8 cellular contexts compared by ENCODE assay signal in the genomic region with DNA sequence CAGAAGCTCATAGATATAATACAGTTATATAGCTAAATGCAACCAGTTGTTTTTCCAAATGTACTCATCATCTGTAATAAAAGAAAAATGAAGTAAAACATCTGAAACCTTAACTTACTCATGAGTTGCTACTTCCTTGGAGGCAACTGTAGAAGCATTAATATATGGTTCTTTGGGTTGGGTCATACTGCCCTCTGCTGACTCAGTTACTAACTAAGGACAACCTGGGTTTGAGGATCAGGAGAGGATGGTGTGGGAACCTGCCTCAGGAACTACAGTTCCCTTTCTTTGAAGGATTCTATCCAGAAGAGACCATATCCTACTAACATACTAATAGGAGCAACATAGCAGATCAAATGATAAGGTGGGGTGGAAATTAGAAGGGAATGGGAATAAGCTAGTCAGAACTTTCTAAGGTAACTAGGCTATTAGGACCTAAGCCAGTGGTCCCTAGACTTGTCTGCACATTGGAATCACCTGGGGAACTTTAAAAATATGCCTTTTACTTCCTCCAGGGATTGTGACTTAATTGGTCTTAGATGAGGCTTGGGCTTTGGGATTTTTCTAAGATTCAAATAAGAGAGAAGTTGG. TPM values are rescaled to one million over a fixed set of nuclear protein-coding genes. Genes with fewer than 3 reads are reported as not detected.
DNase-seq lines count a peak whose midpoint lies in the region; ATAC-seq and TF ChIP-seq lines count a peak whose summit lies in the region.

No MANE protein-coding gene starts in this region.

- no peaks in the 10 kb centered on the region for H3K9me3 ChIP-seq in MG63

- intact Hi-C loops in activated CD4-positive, alpha-beta T cell treated with anti-CD3 and anti-CD28 coated beads, Interleukin-2, amount 10 ng/mL, durations not matched to agents 24 days and 14 days (cut with micrococcal nuclease): loop anchor here (1.0 to 5.0 kb wide), 6 partner anchors 39 to 319 kb away; partner anchors contain the start of gene SLC25A28

- H3K27me3 Mint-ChIP-seq in activated CD4-positive, alpha-beta T cell treated with anti-CD3 and anti-CD28 coated beads, Interleukin-2, amount 10 ng/mL, durations not matched to agents 24 days and 14 days: no peaks in the 10 kb centered on the region

- H3K4me3 Mint-ChIP-seq in activated CD4-positive, alpha-beta T cell treated with anti-CD3 and anti-CD28 coated beads, Interleukin-2, amount 10 ng/mL, durations not matched to agents 24 days and 14 days: no peak overlapping the region

- H3K27me3 ChIP-seq in foreskin keratinocyte (no peaks in the 10 kb centered on the region), MG63 (no peaks in the 10 kb centered on the region)

- no peak overlapping the region for H3K27ac Mint-ChIP-seq in activated CD4-positive, alpha-beta T cell treated with anti-CD3 and anti-CD28 coated beads, Interleukin-2, amount 10 ng/mL, durations not matched to agents 24 days and 14 days

- H3K36me3 ChIP-seq in MG63: peaks cover 70% of the 10 kb centered on the region

- peaks cover 6% of the 10 kb centered on the region for H3K4me1 Mint-ChIP-seq in activated CD4-positive, alpha-beta T cell treated with anti-CD3 and anti-CD28 coated beads, Interleukin-2, amount 10 ng/mL, durations not matched to agents 24 days and 14 days

- TF ChIP-seq CTCF in GM13977 (IDR thresholded peaks at IDR 0.05; ENCODE audit: extremely low read depth, insufficient read depth, missing control alignments): peak; percentile 77
- peak; percentile 41 for TF ChIP-seq CTCF in LNCAP (IDR thresholded peaks at IDR 0.05)
- TF ChIP-seq CTCF in foreskin keratinocyte (conservative IDR thresholded peaks at IDR 0.05): peak; percentile 79

- H3K4me1 ChIP-seq in foreskin keratinocyte: no peaks in the 10 kb centered on the region

- H3K36me3 Mint-ChIP-seq in activated CD4-positive, alpha-beta T cell treated with anti-CD3 and anti-CD28 coated beads, Interleukin-2, amount 10 ng/mL, durations not matched to agents 24 days and 14 days (ENCODE audit: low read depth): peaks cover 31% of the 10 kb centered on the region

- ATAC-seq in foreskin keratinocyte: peak; percentile 69

- no peak overlapping the region for H3K4me3 ChIP-seq in MG63

- H3K9me3 Mint-ChIP-seq in activated CD4-positive, alpha-beta T cell treated with anti-CD3 and anti-CD28 coated beads, Interleukin-2, amount 10 ng/mL, durations not matched to agents 24 days and 14 days: no peaks in the 10 kb centered on the region

- in situ Hi-C loops in GM13977 (cut with MboI; ENCODE audit: low pct_unique_long_range_greater_than_20kb, low sequenced_read_pairs, unreplicated experiment): loop anchor here (25.0 kb wide), 1 partner anchor 274 kb away; the partner anchor contains the start of gene GOT1

- H3K27ac ChIP-seq in foreskin keratinocyte: no peak overlapping the region

- peak; percentile 25 for DNase-seq in COLO668 (lab: John Stamatoyannopoulos, UW; ENCODE audit: unreplicated experiment)
- peak; percentile 30 for DNase-seq in GM13977 (ENCODE audit: low spot score)
- peak; percentile 81 for DNase-seq in activated CD4-positive, alpha-beta T cell treated with anti-CD3 and anti-CD28 coated beads, Interleukin-2, amount 10 ng/mL, durations not matched to agents 24 days and 14 days
- peak in 1 of 2 donors; percentile 48 for DNase-seq in foreskin keratinocyte
- peak; percentile 13 for DNase-seq in pulmonary artery endothelial cell (ENCODE audit: low read depth, low spot score)
- DNase-seq in MG63: no peak
- DNase-seq in mesenteric fat pad (ENCODE audit: low spot score): no peak

RNA-seq across cellular contexts. Expression of gene COX15, which starts 20.7 kb away (rescaled TPM):
- total RNA-seq in activated CD4-positive, alpha-beta T cell treated with anti-CD3 and anti-CD28 coated beads, Interleukin-2, amount 10 ng/mL, durations not matched to agents 24 days and 14 days: 40.7 and 41.1 TPM in 2 replicates
- total RNA-seq in foreskin keratinocyte: 33.5 and 35.3 TPM in 2 replicates
- 16.0 and 20.1 TPM in 2 replicates for polyA plus RNA-seq in foreskin keratinocyte
- total RNA-seq in pulmonary artery endothelial cell: 40.4 and 52.1 TPM in 2 replicates
- total RNA-seq in MG63 (2014; rRNA removed; shearing (Covaris generic); ENCODE audit: low replicate concordance): 20.6 and 27.4 TPM in 2 replicates
- total RNA-seq in mesenteric fat pad: 33.8 TPM

RNA-seq across cellular contexts. Expression of gene CUTC, which starts 20.8 kb away (rescaled TPM):
- total RNA-seq in activated CD4-positive, alpha-beta T cell treated with anti-CD3 and anti-CD28 coated beads, Interleukin-2, amount 10 ng/mL, durations not matched to agents 24 days and 14 days: 43.1 and 46.8 TPM in 2 replicates
- total RNA-seq in foreskin keratinocyte (19.8 and 20.6 TPM in 2 replicates), pulmonary artery endothelial cell (28.6 and 41.9 TPM in 2 replicates), mesenteric fat pad (28.6 TPM)
- 19.9 and 20.4 TPM in 2 replicates for polyA plus RNA-seq in foreskin keratinocyte
- total RNA-seq in MG63 (2014; rRNA removed; shearing (Covaris generic); ENCODE audit: low replicate concordance): 17.6 and 26.6 TPM in 2 replicates

RNA-seq across cellular contexts. Expression of gene ENTPD7, which starts 51.9 kb away (rescaled TPM):
- total RNA-seq in activated CD4-positive, alpha-beta T cell treated with anti-CD3 and anti-CD28 coated beads, Interleukin-2, amount 10 ng/mL, durations not matched to agents 24 days and 14 days: 8.2 and 8.3 TPM in 2 replicates
- 11.8 and 13.3 TPM in 2 replicates for total RNA-seq in foreskin keratinocyte
- 1.4 and 2.1 TPM in 2 replicates for polyA plus RNA-seq in foreskin keratinocyte
- total RNA-seq in pulmonary artery endothelial cell: 17.9 and 23.6 TPM in 2 replicates
- 9.8 and 11.8 TPM in 2 replicates for total RNA-seq in MG63 (2014; rRNA removed; shearing (Covaris generic); ENCODE audit: low replicate concordance)
- total RNA-seq in mesenteric fat pad: 9.2 TPM

Comparison
In these comparisons a context has a peak if more than half of its experiments do, and no peak if none do; other contexts are left out.
1. DNase-seq: peak in COLO668 (single experiment), GM13977 (single experiment), activated CD4-positive, alpha-beta T cell treated with anti-CD3 and anti-CD28 coated beads, Interleukin-2, amount 10 ng/mL, durations not matched to agents 24 days and 14 days (single experiment) and pulmonary artery endothelial cell (single experiment); none in MG63 (single experiment) and mesenteric fat pad (single experiment).
2. Peak in every context shown above with its lines, with median percentiles within 50 percentile points of each other: CTCF ChIP-seq.